Comparison of ENCODE assay signal across 1 cellular context in genomic region chr6:169254456-169255316, GRCh38.
TF ChIP-seq lines count a peak whose summit lies in the region.

No MANE protein-coding gene starts in this region.

TF ChIP-seq in IMR-90, 13 proteins besides CTCF, POLR2A, EP300 and RAD21 (continued from another document):
- TF ChIP-seq RCOR1 (IDR thresholded peaks at IDR 0.05; ENCODE audit: insufficient replicate concordance, low read length): no peak
- no peak for TF ChIP-seq ELK1 (IDR thresholded peaks at IDR 0.05; ENCODE audit: borderline replicate concordance, low read depth, low read length)
- TF ChIP-seq CEBPB (IDR thresholded peaks at IDR 0.05; ENCODE audit: low read depth, low read length): no peak
- no peak for TF ChIP-seq MXI1 (IDR thresholded peaks at IDR 0.05; ENCODE audit: borderline replicate concordance, low read depth, low read length)
